In genomic region chrX:16725067-16725466, GRCh38 we compare ENCODE assay signal across 13 cellular contexts.
"Had no signal": no experiment of that assay in that cellular context is flagged by ENCODE, and none has a peak within 500 bp of the region (broad histone marks: within the 10 kb centered on the region; RNA-seq: fewer than 3 reads in every experiment).

No MANE protein-coding gene starts in this region.

- FAIRE-seq: bronchial epithelial cell had no signal

- H3K9me3 ChIP-seq: heart right ventricle had no signal

- ATAC-seq: esophagus mucosa; heart right ventricle; left ventricle myocardium superior; naive thymus-derived CD4-positive, alpha-beta T cell; stimulated activated naive B cell treated with anti-CD40 and anti-IgM and Interleukin-4, amounts not matched to agents 10 μg/mL and 1 μg/mL and 100 μg/mL, for 72 hours had no signal

- H3K4me3 ChIP-seq: heart right ventricle had no signal

- H3K27ac ChIP-seq: heart right ventricle had no signal

- H3K27me3 ChIP-seq: heart right ventricle had no signal

- DNase-seq: activated CD4-positive, alpha-beta T cell treated with anti-CD3 and anti-CD28 coated beads, Interleukin-2, amount 50 U/mL, for 48 hours; cerebellar nuclear complex; effector CD8-positive, alpha-beta T cell; heart right ventricle; immature natural killer cell; kidney glomerular epithelial cell; left ventricle myocardium superior; naive thymus-derived CD4-positive, alpha-beta T cell; retina; stimulated activated CD4-positive, alpha-beta T cell treated with anti-CD3 and anti-CD28 coated beads, Interleukin-4, amount 100 ng/mL, for 4 hours; stimulated activated naive B cell treated with anti-CD40 and anti-IgM and Interleukin-4, amounts not matched to agents 10 μg/mL and 1 μg/mL and 100 μg/mL, for 72 hours had no signal
